16 cellular contexts compared by ENCODE assay signal in the genomic region with DNA sequence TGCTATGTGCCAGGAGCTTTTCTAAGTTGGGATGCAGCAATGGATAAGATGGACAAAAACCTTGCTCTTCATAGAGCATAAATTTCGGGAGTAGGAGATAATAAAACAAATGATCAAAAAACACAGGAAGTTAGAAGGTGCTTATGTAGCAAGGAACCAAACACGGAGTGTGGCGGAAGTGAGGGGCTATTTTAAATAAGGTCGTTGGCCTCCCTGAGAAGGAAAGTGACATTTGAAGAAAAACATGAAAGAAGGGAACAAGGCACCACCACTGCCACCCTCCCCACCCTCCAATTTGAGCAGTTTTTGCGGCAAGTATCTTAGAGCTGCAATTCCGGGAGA. TPM values are rescaled to one million over a fixed set of nuclear protein-coding genes. Genes with fewer than 3 reads are reported as not detected.
DNase-seq lines count a peak whose midpoint lies in the region; ATAC-seq and TF ChIP-seq lines count a peak whose summit lies in the region.
"Had no signal": no experiment of that assay in that cellular context is flagged by ENCODE, and none has a peak within 500 bp of the region (broad histone marks: within the 10 kb centered on the region; RNA-seq: fewer than 3 reads in every experiment).

No MANE protein-coding gene starts in this region.

- no peaks in the 10 kb centered on the region for H4K20me1 ChIP-seq in OCI-LY7 (ENCODE audit: insufficient read depth, low read length)

- H3K4me2 ChIP-seq in OCI-LY7 (ENCODE audit: low read length) = peak overlapping the region; percentile 37

- H3K4me1 ChIP-seq in OCI-LY7 (ENCODE audit: insufficient read depth, low read length, poor library complexity, severe bottlenecking) (peaks cover 12% of the 10 kb centered on the region), ascending aorta (peaks cover 5 to 24% of the 10 kb centered on the region in 2 donors)

- no peaks in the 10 kb centered on the region for H3K79me2 ChIP-seq in OCI-LY7 (ENCODE audit: insufficient read depth, low read depth, low read length)

- POLR2A ChIA-PET in OCI-LY7 (lab: Charles Lee) = no interaction called here

- H3K27me3 Mint-ChIP-seq in activated naive CD4-positive, alpha-beta T cell treated with anti-CD3 and anti-CD28 coated beads for 36 hours (ENCODE audit: low read depth) = peaks cover 60% of the 10 kb centered on the region
- H3K27me3 Mint-ChIP-seq in effector memory CD8-positive, alpha-beta T cell = peaks cover 65 to 86% of the 10 kb centered on the region in 2 donors
- peaks cover 69% of the 10 kb centered on the region for H3K27me3 Mint-ChIP-seq in stimulated activated memory B cell treated with anti-CD40 and anti-IgM and Interleukin-4, amounts not matched to agents 10 μg/mL and 1 μg/mL and 100 μg/mL, for 72 hours

- no peaks in the 10 kb centered on the region for H3K9me2 ChIP-seq in OCI-LY7 (ENCODE audit: insufficient read depth, low read length)

- peak; percentile 34 for ATAC-seq in effector memory CD8-positive, alpha-beta T cell (replicated peaks)
- no peak for ATAC-seq in stimulated activated memory B cell treated with anti-CD40 and anti-IgM and Interleukin-4, amounts not matched to agents 10 μg/mL and 1 μg/mL and 100 μg/mL, for 72 hours
- ATAC-seq in HG03175 (IDR thresholded peaks at IDR 0.05; ENCODE audit: unreplicated experiment) = no peak
- ATAC-seq: mucosa of descending colon had no signal

- H3K27me3 ChIP-seq in ascending aorta = peaks cover 29% of the 10 kb centered on the region

- H3K4me3 Mint-ChIP-seq in activated naive CD4-positive, alpha-beta T cell treated with anti-CD3 and anti-CD28 coated beads for 36 hours = peak overlapping the region; percentile 69
- H3K4me3 Mint-ChIP-seq in effector memory CD8-positive, alpha-beta T cell = peak overlapping the region; percentile 60 to 88
- H3K4me3 Mint-ChIP-seq in stimulated activated memory B cell treated with anti-CD40 and anti-IgM and Interleukin-4, amounts not matched to agents 10 μg/mL and 1 μg/mL and 100 μg/mL, for 72 hours = peak overlapping the region; percentile 46

- H3K36me3 ChIP-seq in OCI-LY7 (ENCODE audit: insufficient read depth, low read length) (no peaks in the 10 kb centered on the region), ascending aorta (no peaks in the 10 kb centered on the region)
- H3K36me3 ChIP-seq: prostate gland, upper lobe of left lung had no signal

- no peak overlapping the region for H3K27ac Mint-ChIP-seq in activated naive CD4-positive, alpha-beta T cell treated with anti-CD3 and anti-CD28 coated beads for 36 hours
- no peak overlapping the region for H3K27ac Mint-ChIP-seq in effector memory CD8-positive, alpha-beta T cell
- H3K27ac Mint-ChIP-seq in stimulated activated memory B cell treated with anti-CD40 and anti-IgM and Interleukin-4, amounts not matched to agents 10 μg/mL and 1 μg/mL and 100 μg/mL, for 72 hours = no peak overlapping the region

- no peak for DNase-seq in activated naive CD4-positive, alpha-beta T cell treated with anti-CD3 and anti-CD28 coated beads for 36 hours
- DNase-seq in activated naive CD4-positive, alpha-beta T cell (lab: John Stamatoyannopoulos, UW) = no peak
- DNase-seq in OCI-LY7 (ENCODE audit: low spot score) = peak; percentile 44
- DNase-seq in effector memory CD8-positive, alpha-beta T cell = no peak
- DNase-seq in ascending aorta (ENCODE audit: low spot score in 2 of 2) = no peak
- DNase-seq in DMS 273 (lab: John Stamatoyannopoulos, UW; ENCODE audit: unreplicated experiment) = no peak
- DNase-seq: activated CD4-positive, alpha-beta T cell treated with anti-CD3 and anti-CD28 coated beads, Interleukin-2, amount 50 U/mL, for 48 hours; mucosa of descending colon; NCI-H1092; NCI-H446 had no signal

- H3K4me3 ChIP-seq in OCI-LY7 (ENCODE audit: low read depth, low read length, poor library complexity, severe bottlenecking) = peak overlapping the region; percentile 29
- peak overlapping the region in 1 of 2 donors; percentile 52 for H3K4me3 ChIP-seq in ascending aorta
- H3K4me3 ChIP-seq: mucosa of descending colon, prostate gland had no signal

- peak overlapping the region; percentile 94 for H2AFZ ChIP-seq in OCI-LY7 (ENCODE audit: low read length)

- H3K9me3 Mint-ChIP-seq in activated naive CD4-positive, alpha-beta T cell treated with anti-CD3 and anti-CD28 coated beads for 36 hours = no peaks in the 10 kb centered on the region
- H3K9me3 Mint-ChIP-seq in effector memory CD8-positive, alpha-beta T cell = peaks cover 4 to 5% of the 10 kb centered on the region in 2 donors
- H3K9me3 Mint-ChIP-seq in stimulated activated memory B cell treated with anti-CD40 and anti-IgM and Interleukin-4, amounts not matched to agents 10 μg/mL and 1 μg/mL and 100 μg/mL, for 72 hours = peaks cover 6% of the 10 kb centered on the region

- CTCF ChIA-PET in activated naive CD4-positive, alpha-beta T cell treated with anti-CD3 and anti-CD28 coated beads for 36 hours (lab: Charles Lee) = interaction anchor here (1.0 to 2.4 kb wide), 2 partner anchors 10 to 38 kb away, joined by 3 to 9 read pairs; no protein-coding TSS in a partner anchor
- CTCF ChIA-PET in OCI-LY7 (lab: Charles Lee; ENCODE audit: unreplicated experiment) = no interaction called here

- peaks cover 1% of the 10 kb centered on the region for H3K36me3 Mint-ChIP-seq in activated naive CD4-positive, alpha-beta T cell treated with anti-CD3 and anti-CD28 coated beads for 36 hours (ENCODE audit: low read depth)
- peaks cover 6% of the 10 kb centered on the region for H3K36me3 Mint-ChIP-seq in effector memory CD8-positive, alpha-beta T cell (ENCODE audit: insufficient read depth)
- H3K36me3 Mint-ChIP-seq in stimulated activated memory B cell treated with anti-CD40 and anti-IgM and Interleukin-4, amounts not matched to agents 10 μg/mL and 1 μg/mL and 100 μg/mL, for 72 hours = no peaks in the 10 kb centered on the region

- H3K9me3 ChIP-seq in OCI-LY7 (ENCODE audit: low read length) (no peaks in the 10 kb centered on the region), ascending aorta (no peaks in the 10 kb centered on the region)
- H3K9me3 ChIP-seq: mucosa of descending colon, prostate gland, upper lobe of left lung had no signal

- TF ChIP-seq CTCF in OCI-LY7 (conservative IDR thresholded peaks at IDR 0.05; ENCODE audit: low read length) (no peak), ascending aorta (IDR thresholded peaks at IDR 0.05) (no peak)

- H3K4me1 Mint-ChIP-seq in activated naive CD4-positive, alpha-beta T cell treated with anti-CD3 and anti-CD28 coated beads for 36 hours (ENCODE audit: low read depth) = peaks cover 35% of the 10 kb centered on the region
- peaks cover 25 to 28% of the 10 kb centered on the region in 2 donors for H3K4me1 Mint-ChIP-seq in effector memory CD8-positive, alpha-beta T cell (ENCODE audit: low read depth in 2 of 2)
- H3K4me1 Mint-ChIP-seq in stimulated activated memory B cell treated with anti-CD40 and anti-IgM and Interleukin-4, amounts not matched to agents 10 μg/mL and 1 μg/mL and 100 μg/mL, for 72 hours = peaks cover 41% of the 10 kb centered on the region

- no TSS peak for BruUV-seq in OCI-LY7 (replicated peaks; lab: Mats Ljungman, UMichigan)

- intact Hi-C loops in activated naive CD4-positive, alpha-beta T cell treated with anti-CD3 and anti-CD28 coated beads for 36 hours (cut with micrococcal nuclease) = no loop called here
- intact Hi-C loops in OCI-LY7 (cut with micrococcal nuclease; ENCODE audit: unreplicated experiment) = no loop called here
- intact Hi-C loops in ascending aorta (cut with DNase I) = no loop called here

- H3K27ac ChIP-seq in OCI-LY7 (ENCODE audit: low read depth, low read length, poor library complexity, severe bottlenecking) (no peak overlapping the region), ascending aorta (no peak overlapping the region)
- H3K27ac ChIP-seq: prostate gland, upper lobe of left lung had no signal

RNA-seq across cellular contexts. Expression of gene GSX1, which starts 3.2 kb away (rescaled TPM):
- total RNA-seq in activated naive CD4-positive, alpha-beta T cell treated with anti-CD3 and anti-CD28 coated beads for 36 hours = not detected
- not detected in 2 replicates for total RNA-seq in OCI-LY7 (2014; rRNA removed; shearing (Covaris generic))
- total RNA-seq in OCI-LY7 (2022) (not detected in 2 replicates), ascending aorta (not detected)
- total RNA-seq: epithelial cell of proximal tubule, glomerular endothelial cell, mucosa of descending colon, prostate gland, upper lobe of left lung had no signal
